Comparison of ENCODE assay signal across 11 cellular contexts in the genomic region with DNA sequence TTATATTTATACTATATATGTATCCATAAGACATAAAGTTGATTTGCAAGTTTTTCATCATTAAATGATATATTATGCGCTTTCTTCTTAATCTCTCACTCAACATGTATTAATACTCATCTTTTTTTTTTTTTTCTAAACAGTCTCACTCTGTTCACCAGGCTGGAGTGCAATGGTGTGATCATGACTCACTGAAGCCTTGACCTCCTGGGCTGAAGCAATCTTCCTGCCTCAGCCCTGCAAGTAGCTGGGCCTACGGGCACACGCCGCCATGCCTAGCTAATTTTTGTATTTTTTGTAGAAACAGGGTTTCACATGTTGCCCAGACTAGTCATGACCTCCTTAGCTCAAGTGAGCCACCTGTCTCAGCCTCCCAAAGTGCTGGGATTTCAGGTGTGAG. TPM values are rescaled to one million over a fixed set of nuclear protein-coding genes. Genes with fewer than 3 reads are reported as not detected.
DNase-seq lines count a peak whose midpoint lies in the region; ATAC-seq and TF ChIP-seq lines count a peak whose summit lies in the region.
"Had no signal": no experiment of that assay in that cellular context is flagged by ENCODE, and none has a peak within 500 bp of the region (broad histone marks: within the 10 kb centered on the region; RNA-seq: fewer than 3 reads in every experiment).

No MANE protein-coding gene starts in this region.

- H3K27ac ChIP-seq in neuronal stem cell (replicated peaks; ENCODE audit: low read length), result no peak overlapping the region
- H3K27ac ChIP-seq in CD4-positive, alpha-beta T cell (ENCODE audit: low read depth, low read length), result no peak overlapping the region
- H3K27ac ChIP-seq: C4-2B had no signal

- H3K4ac ChIP-seq in neuronal stem cell (ENCODE audit: low read length), result no peak overlapping the region

- no peaks in the 10 kb centered on the region for H3K9me3 ChIP-seq in neuronal stem cell (replicated peaks in 1 of 2; ENCODE audit: control insufficient read depth in 2 of 2, insufficient read depth in 1 of 2, low read depth in 1 of 2, low read length in 2 of 2)
- H3K9me3 ChIP-seq in CD4-positive, alpha-beta T cell (ENCODE audit: control insufficient read depth, low read length), result no peaks in the 10 kb centered on the region

- H2BK5ac ChIP-seq in neuronal stem cell (ENCODE audit: low read length), result no peak overlapping the region

- intact Hi-C loops in CD4-positive, alpha-beta T cell (cut with DNase I, micrococcal nuclease), result no loop called here

- no peak overlapping the region for H3K23ac ChIP-seq in neuronal stem cell (ENCODE audit: low read depth, low read length, poor library complexity)

- no peak for TF ChIP-seq CTCF in cardiac fibroblast (IDR thresholded peaks at IDR 0.05; ENCODE audit: low read depth, low read length)
- TF ChIP-seq CTCF in CD4-positive, alpha-beta T cell (IDR thresholded peaks at IDR 0.05), result no peak

- no peaks in the 10 kb centered on the region for H3K36me3 Mint-ChIP-seq in CD4-positive, alpha-beta T cell (ENCODE audit: low read depth)
- peaks cover 2% of the 10 kb centered on the region for H3K36me3 Mint-ChIP-seq in activated CD4-positive, alpha-beta T cell treated with anti-CD3 and anti-CD28 coated beads, Interleukin-2, amount 10 ng/mL, durations not matched to agents 7 days and 5 days (ENCODE audit: low read depth)

- no peak overlapping the region for H2BK120ac ChIP-seq in neuronal stem cell (ENCODE audit: low read depth, low read length)

- no peak overlapping the region for H3K4me3 Mint-ChIP-seq in CD4-positive, alpha-beta T cell
- H3K4me3 Mint-ChIP-seq in activated CD4-positive, alpha-beta T cell treated with anti-CD3 and anti-CD28 coated beads, Interleukin-2, amount 10 ng/mL, durations not matched to agents 7 days and 5 days, result no peak overlapping the region

- no peak overlapping the region for H3K9ac ChIP-seq in neuronal stem cell (ENCODE audit: low read depth, low read length, poor library complexity)

- H3K4me1 Mint-ChIP-seq in CD4-positive, alpha-beta T cell (ENCODE audit: low read depth), result no peaks in the 10 kb centered on the region
- peaks cover 18% of the 10 kb centered on the region for H3K4me1 Mint-ChIP-seq in activated CD4-positive, alpha-beta T cell treated with anti-CD3 and anti-CD28 coated beads, Interleukin-2, amount 10 ng/mL, durations not matched to agents 7 days and 5 days

- no peaks in the 10 kb centered on the region for H3K27me3 Mint-ChIP-seq in CD4-positive, alpha-beta T cell
- H3K27me3 Mint-ChIP-seq in activated CD4-positive, alpha-beta T cell treated with anti-CD3 and anti-CD28 coated beads, Interleukin-2, amount 10 ng/mL, durations not matched to agents 7 days and 5 days, result peaks cover 19% of the 10 kb centered on the region

- H4K91ac ChIP-seq in neuronal stem cell (ENCODE audit: low read depth, low read length, poor library complexity), result no peak overlapping the region

- no peaks in the 10 kb centered on the region for H3K79me1 ChIP-seq in neuronal stem cell (ENCODE audit: low read depth, low read length)

- H2AK5ac ChIP-seq in neuronal stem cell (ENCODE audit: low read depth, low read length), result no peak overlapping the region

- H3K4me1 ChIP-seq in neuronal stem cell (ENCODE audit: control insufficient read depth in 2 of 2, insufficient read depth in 1 of 2, low read depth in 1 of 2, low read length in 2 of 2), result peaks cover 4 to 10% of the 10 kb centered on the region in 2 donors

- no CpG with 5 or more reads among the region's 4 CpGs for WGBS in neuronal stem cell (ENCODE audit: extremely low coverage in 2 of 2, insufficient read length in 2 of 2, insufficient replicate concordance in 1 of 2), 2 donors

- DNase-seq in CD1c-positive myeloid dendritic cell (ENCODE audit: extremely low spot score) (peak; percentile 84), NCI-H460 (ENCODE audit: extremely low read depth, low read depth) (peak; percentile 23), cardiac fibroblast (ENCODE audit: low read depth in 2 of 2) (peak; percentile 94 to 95), mucosa of gallbladder (ENCODE audit: low spot score) (peak; percentile 65), activated gamma-delta T cell treated with Interleukin-2 at 50 U/mL for 16 hours (no peak), neuronal stem cell (ENCODE audit: low spot score) (no peak)
- DNase-seq in CD4-positive, alpha-beta T cell, result no peak
- DNase-seq in activated CD4-positive, alpha-beta T cell treated with anti-CD3 and anti-CD28 coated beads, Interleukin-2, amount 10 ng/mL, durations not matched to agents 7 days and 5 days, result no peak
- DNase-seq: activated CD8-positive, alpha-beta memory T cell treated with anti-CD3 and anti-CD28 coated beads for 24 hours had no signal

- H3K36me3 ChIP-seq in neuronal stem cell (replicated peaks in 1 of 2; ENCODE audit: control insufficient read depth in 2 of 2, insufficient read depth in 2 of 2, low read length in 2 of 2), result no peaks in the 10 kb centered on the region

- H2BK15ac ChIP-seq in neuronal stem cell (ENCODE audit: low read length), result no peak overlapping the region

- H3K14ac ChIP-seq in neuronal stem cell (ENCODE audit: low read length), result no peak overlapping the region

- no peak overlapping the region for H3K18ac ChIP-seq in neuronal stem cell (ENCODE audit: low read length)

- no peak overlapping the region for H2AFZ ChIP-seq in neuronal stem cell (ENCODE audit: low read length)

- CTCF ChIA-PET in CD4-positive, alpha-beta T cell (lab: Charles Lee), result no interaction called here
- CTCF ChIA-PET in activated CD4-positive, alpha-beta T cell treated with anti-CD3 and anti-CD28 coated beads, Interleukin-2, amount 10 ng/mL, durations not matched to agents 7 days and 5 days (lab: Charles Lee), result no interaction called here

- POLR2A ChIA-PET in CD4-positive, alpha-beta T cell (lab: Charles Lee), result interaction anchor here (0.6 kb wide), 1 partner anchor 609 kb away, joined by 3 read pairs; no protein-coding TSS in a partner anchor
- POLR2A ChIA-PET in activated CD4-positive, alpha-beta T cell treated with anti-CD3 and anti-CD28 coated beads, Interleukin-2, amount 10 ng/mL, durations not matched to agents 7 days and 5 days (lab: Charles Lee), result no interaction called here

- H3K4me3 ChIP-seq in cardiac fibroblast (replicated peaks in 1 of 2; ENCODE audit: low read depth in 2 of 2, low read length in 2 of 2) (no peak overlapping the region), neuronal stem cell (ENCODE audit: low read length in 2 of 2) (no peak overlapping the region)
- H3K4me3 ChIP-seq: GM12878 had no signal

- no peak overlapping the region for H2BK12ac ChIP-seq in neuronal stem cell (ENCODE audit: low read length)

- H3K4me2 ChIP-seq in neuronal stem cell (ENCODE audit: insufficient read depth, low read length, poor library complexity, severe bottlenecking), result no peak overlapping the region

- ATAC-seq in CD4-positive, alpha-beta T cell (ENCODE audit: poor library complexity), result no peak
- ATAC-seq: GM12878 had no signal

- H3K27me3 ChIP-seq in neuronal stem cell (ENCODE audit: control insufficient read depth in 3 of 3, insufficient read depth in 3 of 3, low read depth in 1 of 3, low read length in 3 of 3), result no peaks in the 10 kb centered on the region
- H3K27me3 ChIP-seq in CD4-positive, alpha-beta T cell (ENCODE audit: control insufficient read depth, insufficient read depth, low read length), result no peaks in the 10 kb centered on the region

- H3K27ac Mint-ChIP-seq in CD4-positive, alpha-beta T cell, result no peak overlapping the region
- no peak overlapping the region for H3K27ac Mint-ChIP-seq in activated CD4-positive, alpha-beta T cell treated with anti-CD3 and anti-CD28 coated beads, Interleukin-2, amount 10 ng/mL, durations not matched to agents 7 days and 5 days

- H3K9me3 Mint-ChIP-seq in CD4-positive, alpha-beta T cell, result no peaks in the 10 kb centered on the region
- H3K9me3 Mint-ChIP-seq in activated CD4-positive, alpha-beta T cell treated with anti-CD3 and anti-CD28 coated beads, Interleukin-2, amount 10 ng/mL, durations not matched to agents 7 days and 5 days, result peaks cover 2% of the 10 kb centered on the region

- H4K8ac ChIP-seq in neuronal stem cell (ENCODE audit: low read depth, low read length), result no peak overlapping the region

RNA-seq across cellular contexts. Expression of a gene that starts 51.4 kb away (rescaled TPM):
- 24.9 and 30.5 TPM in 2 replicates for total RNA-seq in NCI-H460 (2014; rRNA removed; shearing (Covaris generic))
- polyA plus RNA-seq in NCI-H460 (2014; cell fraction: nucleus; rRNA removed), result 37.7 and 43.0 TPM in 2 replicates
- total RNA-seq in mucosa of gallbladder, result 69.2 TPM
- 14.8 TPM for polyA plus RNA-seq in neuronal stem cell (2013, experiment 1 of 2)
- polyA plus RNA-seq in neuronal stem cell (2013, experiment 2 of 2), result 15.6 TPM
- 10 to 100 TPM; 18.4 to 22.5 TPM for total RNA-seq in CD4-positive, alpha-beta T cell
- 1 to 10 TPM; 8.1 to 8.7 TPM for total RNA-seq in activated CD4-positive, alpha-beta T cell treated with anti-CD3 and anti-CD28 coated beads, Interleukin-2, amount 10 ng/mL, durations not matched to agents 7 days and 5 days

Comparison
In these comparisons a context has a peak if more than half of its experiments do, and no peak if none do; other contexts are left out.
1. DNase-seq: peak in CD1c-positive myeloid dendritic cell (single experiment), NCI-H460 (single experiment), cardiac fibroblast (2 of 2) and mucosa of gallbladder (single experiment); none in activated gamma-delta T cell treated with Interleukin-2 at 50 U/mL for 16 hours (single experiment), neuronal stem cell (single experiment), CD4-positive, alpha-beta T cell (0 of 10) and activated CD4-positive, alpha-beta T cell treated with anti-CD3 and anti-CD28 coated beads, Interleukin-2, amount 10 ng/mL, durations not matched to agents 7 days and 5 days (single experiment).